Comparison of ENCODE assay signal across 1 cellular context in genomic region chr6:19837511-19838441, GRCh38.
TF ChIP-seq lines count a peak whose summit lies in the region.

No MANE protein-coding gene starts in this region.

TF ChIP-seq in WTC11, 78 proteins besides CTCF, POLR2A, EP300 and RAD21 (continued from another document):
- no peak; the same call in 1 of the 2 replicates for TF ChIP-seq HMGXB4 (CRISPR knock-in tag; IDR thresholded peaks at IDR 0.05)
